In the genomic region with DNA sequence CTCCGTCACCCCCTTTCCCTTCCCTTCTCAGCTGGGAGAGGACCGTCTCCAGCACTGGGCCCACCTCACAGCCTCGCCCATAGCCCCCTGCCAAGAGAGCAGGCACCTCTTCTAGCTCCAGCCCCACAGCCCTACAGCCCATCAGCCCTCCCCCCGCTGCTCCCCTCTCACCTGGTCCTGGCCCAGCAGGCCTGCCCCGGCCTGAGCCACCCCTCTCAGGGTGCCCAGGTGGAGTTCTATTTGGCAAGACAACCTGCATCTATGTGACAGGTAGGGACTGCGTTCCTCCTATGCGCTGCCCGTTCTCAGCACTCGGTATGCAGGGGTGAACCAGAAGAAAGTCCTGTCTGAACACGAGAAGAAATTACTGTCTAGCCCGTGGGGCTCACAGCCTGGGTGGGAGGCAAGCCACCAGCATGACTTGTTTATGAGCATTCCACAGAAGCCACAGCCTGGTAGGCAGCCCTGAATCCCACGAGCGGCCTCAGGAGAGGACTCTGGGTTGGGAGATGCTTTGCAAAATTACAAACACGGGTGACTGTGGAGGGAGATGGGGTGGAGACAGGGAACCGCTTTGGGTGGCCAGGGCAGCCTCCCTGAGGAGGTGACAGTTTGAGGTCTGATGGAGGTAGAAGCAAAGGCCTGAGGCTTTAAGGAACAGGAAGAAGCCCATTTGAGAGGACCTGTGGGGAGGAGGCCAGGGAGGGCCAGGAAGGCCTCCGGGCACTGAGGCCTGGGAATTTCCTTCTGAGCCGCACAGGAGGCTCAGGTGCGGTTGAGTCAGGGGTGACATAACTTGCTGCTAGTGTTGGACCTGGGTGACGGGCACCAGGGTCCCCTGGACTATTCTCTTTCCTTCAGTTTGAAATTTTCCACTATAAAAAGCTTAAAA, we compare ENCODE assay signal across 8 cellular contexts. TPM values are rescaled to one million over a fixed set of nuclear protein-coding genes. Genes with fewer than 3 reads are reported as not detected.
DNase-seq lines count a peak whose midpoint lies in the region; ATAC-seq and TF ChIP-seq lines count a peak whose summit lies in the region.

No MANE protein-coding gene starts in this region.

- no peak for ATAC-seq in activated CD8-positive, alpha-beta T cell treated with anti-CD3 and anti-CD28 coated beads for 36 hours
- ATAC-seq in GM19467 (IDR thresholded peaks at IDR 0.05; ENCODE audit: unreplicated experiment) = no peak

- peaks cover 14% of the 10 kb centered on the region for H3K36me3 Mint-ChIP-seq in T-helper 1 cell treated with Interleukin-12 subunit alpha and Interleukin-12 subunit beta and Interleukin-4 antibody, amounts not matched to agents 30 μg/mL and 1 μg/mL, for 36 hours (ENCODE audit: low read depth)
- H3K36me3 Mint-ChIP-seq in activated CD8-positive, alpha-beta T cell treated with anti-CD3 and anti-CD28 coated beads for 36 hours (ENCODE audit: low read depth) = peaks cover 25% of the 10 kb centered on the region
- H3K36me3 Mint-ChIP-seq in immature natural killer cell = peaks cover 9 to 12% (median 9%) of the 10 kb centered on the region in 3 donors

- H3K9me3 Mint-ChIP-seq in T-helper 1 cell treated with Interleukin-12 subunit alpha and Interleukin-12 subunit beta and Interleukin-4 antibody, amounts not matched to agents 30 μg/mL and 1 μg/mL, for 36 hours = no peaks in the 10 kb centered on the region
- H3K9me3 Mint-ChIP-seq in activated CD8-positive, alpha-beta T cell treated with anti-CD3 and anti-CD28 coated beads for 36 hours = no peaks in the 10 kb centered on the region
- H3K9me3 Mint-ChIP-seq in immature natural killer cell = no peaks in the 10 kb centered on the region

- peaks cover 48% of the 10 kb centered on the region for H3K4me1 Mint-ChIP-seq in T-helper 1 cell treated with Interleukin-12 subunit alpha and Interleukin-12 subunit beta and Interleukin-4 antibody, amounts not matched to agents 30 μg/mL and 1 μg/mL, for 36 hours (ENCODE audit: low read depth)
- peaks cover 57% of the 10 kb centered on the region for H3K4me1 Mint-ChIP-seq in activated CD8-positive, alpha-beta T cell treated with anti-CD3 and anti-CD28 coated beads for 36 hours (ENCODE audit: low read depth)
- peaks cover 35% of the 10 kb centered on the region in 2 donors for H3K4me1 Mint-ChIP-seq in immature natural killer cell

- no peaks in the 10 kb centered on the region for H3K27me3 ChIP-seq in stomach smooth muscle (ENCODE audit: control insufficient read depth in 1 of 2, insufficient read depth in 2 of 2, low read length in 2 of 2)

- peak overlapping the region; percentile 77 for H3K4me3 Mint-ChIP-seq in T-helper 1 cell treated with Interleukin-12 subunit alpha and Interleukin-12 subunit beta and Interleukin-4 antibody, amounts not matched to agents 30 μg/mL and 1 μg/mL, for 36 hours
- H3K4me3 Mint-ChIP-seq in activated CD8-positive, alpha-beta T cell treated with anti-CD3 and anti-CD28 coated beads for 36 hours = peak overlapping the region; percentile 70
- H3K4me3 Mint-ChIP-seq in immature natural killer cell = peak overlapping the region; percentile 77 to 93 (median 81)

- H3K9me3 ChIP-seq in stomach smooth muscle (ENCODE audit: control insufficient read depth in 2 of 2, low read length in 2 of 2) = no peaks in the 10 kb centered on the region

- H3K36me3 ChIP-seq in stomach smooth muscle (ENCODE audit: control insufficient read depth in 2 of 2, insufficient read depth in 2 of 2, low read length in 2 of 2) = no peaks in the 10 kb centered on the region

- no peak for TF ChIP-seq CTCF in activated CD8-positive, alpha-beta T cell treated with anti-CD3 and anti-CD28 coated beads for 36 hours (IDR thresholded peaks at IDR 0.05)

- DNase-seq in T-helper 1 cell (no peak), immature natural killer cell (no peak), NCI-H510A treated with DMSO at 0.1 percent for 48 hours (lab: John Stamatoyannopoulos, UW) (no peak), putamen (ENCODE audit: low spot score) (no peak)
- no peak for DNase-seq in activated CD8-positive, alpha-beta T cell treated with anti-CD3 and anti-CD28 coated beads for 36 hours

- intact Hi-C loops in activated CD8-positive, alpha-beta T cell treated with anti-CD3 and anti-CD28 coated beads for 36 hours (cut with micrococcal nuclease) = no loop called here

- H3K4me1 ChIP-seq in stomach smooth muscle (ENCODE audit: control insufficient read depth, insufficient read depth, low read length) = peaks cover 64% of the 10 kb centered on the region

- CTCF ChIA-PET in activated CD8-positive, alpha-beta T cell treated with anti-CD3 and anti-CD28 coated beads for 36 hours (lab: Charles Lee) = interaction anchor here (0.7 to 4.7 kb wide), 11 partner anchors 8 to 54 kb away, joined by 3 to 38 read pairs (median 10); no protein-coding TSS in a partner anchor

- no peak overlapping the region for H3K4me3 ChIP-seq in stomach smooth muscle (ENCODE audit: low read length in 2 of 2)

- POLR2A ChIA-PET in activated CD8-positive, alpha-beta T cell treated with anti-CD3 and anti-CD28 coated beads for 36 hours (lab: Charles Lee) = interaction anchor here (0.8 to 5.2 kb wide), 7 partner anchors 8 to 62 kb away, joined by 3 to 59 read pairs (median 13); partner anchors contain the start of gene POP4

- peak overlapping the region; percentile 62 for H3K27ac Mint-ChIP-seq in T-helper 1 cell treated with Interleukin-12 subunit alpha and Interleukin-12 subunit beta and Interleukin-4 antibody, amounts not matched to agents 30 μg/mL and 1 μg/mL, for 36 hours
- H3K27ac Mint-ChIP-seq in activated CD8-positive, alpha-beta T cell treated with anti-CD3 and anti-CD28 coated beads for 36 hours = peak overlapping the region; percentile 68
- peak overlapping the region; percentile 81 to 98 (median 88) for H3K27ac Mint-ChIP-seq in immature natural killer cell

- no peaks in the 10 kb centered on the region for H3K27me3 Mint-ChIP-seq in T-helper 1 cell treated with Interleukin-12 subunit alpha and Interleukin-12 subunit beta and Interleukin-4 antibody, amounts not matched to agents 30 μg/mL and 1 μg/mL, for 36 hours (ENCODE audit: low read depth)
- H3K27me3 Mint-ChIP-seq in activated CD8-positive, alpha-beta T cell treated with anti-CD3 and anti-CD28 coated beads for 36 hours = no peaks in the 10 kb centered on the region
- peaks cover 4 to 18% (median 14%) of the 10 kb centered on the region in 3 donors for H3K27me3 Mint-ChIP-seq in immature natural killer cell (ENCODE audit: low read depth in 3 of 3)

- H3K9ac ChIP-seq in stomach smooth muscle (ENCODE audit: low read length in 2 of 2) = no peak overlapping the region

- H3K27ac ChIP-seq in stomach smooth muscle (ENCODE audit: low read length) = peak overlapping the region; percentile 81

RNA-seq across cellular contexts. Expression of gene PLEKHF1, which starts 1.2 kb away (rescaled TPM):
- 10 to 100 TPM; 30.4 to 31.7 TPM for total RNA-seq in activated CD8-positive, alpha-beta T cell treated with anti-CD3 and anti-CD28 coated beads for 36 hours
- polyA plus RNA-seq in immature natural killer cell = 100 to 1,000 TPM; 107 to 244 (median 141) TPM

RNA-seq across cellular contexts. Expression of gene C19orf12, which starts 51.0 kb away (rescaled TPM):
- 10 to 100 TPM; 33.3 to 36.6 TPM for total RNA-seq in activated CD8-positive, alpha-beta T cell treated with anti-CD3 and anti-CD28 coated beads for 36 hours
- 10 to 100 TPM; 32.4 to 68.3 (median 60.3) TPM for polyA plus RNA-seq in immature natural killer cell

RNA-seq across cellular contexts. Expression of gene POP4, which starts 58.0 kb away (rescaled TPM):
- 10 to 100 TPM; 84.7 to 89.5 TPM for total RNA-seq in activated CD8-positive, alpha-beta T cell treated with anti-CD3 and anti-CD28 coated beads for 36 hours
- 100 to 1,000 TPM; 174 to 222 (median 184) TPM for polyA plus RNA-seq in immature natural killer cell
